Comparison of ENCODE assay signal across 13 cellular contexts in the genomic region with DNA sequence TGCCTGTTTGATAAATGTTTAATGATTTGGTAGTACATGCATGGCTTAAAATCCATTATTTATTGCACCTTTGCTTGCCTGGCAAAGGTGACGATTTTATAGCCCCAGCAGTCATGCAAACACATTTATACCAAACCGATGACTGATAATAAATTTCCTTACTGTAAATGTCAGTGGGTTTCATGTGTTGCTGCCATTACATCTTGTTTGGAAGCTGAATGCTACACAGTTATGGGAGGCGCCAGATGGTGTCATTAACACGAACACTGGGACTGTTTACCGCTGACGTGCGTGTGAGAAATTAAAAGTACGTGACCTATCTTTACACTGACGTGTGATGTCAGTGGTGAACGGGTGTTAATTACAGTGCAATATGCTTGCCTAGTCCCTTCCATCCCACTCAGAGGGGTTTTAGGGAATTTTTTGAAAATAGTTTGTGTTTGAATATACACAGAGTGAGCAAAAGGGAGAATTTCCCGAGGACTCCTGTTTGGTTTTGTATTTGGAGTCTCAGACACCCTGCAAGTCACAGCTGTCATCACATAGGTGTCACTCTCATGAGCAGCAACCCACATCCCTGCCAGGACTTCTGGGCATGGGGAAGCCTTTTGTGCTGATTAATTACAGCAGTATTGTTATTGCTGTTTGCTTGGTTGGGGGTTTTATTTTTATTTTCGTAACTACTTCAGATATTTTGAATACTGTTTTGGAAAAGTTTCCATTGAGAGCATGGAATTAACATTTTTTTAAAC.
DNase-seq lines count a peak whose midpoint lies in the region; ATAC-seq and TF ChIP-seq lines count a peak whose summit lies in the region.
"Had no signal": no experiment of that assay in that cellular context is flagged by ENCODE, and none has a peak within 500 bp of the region (broad histone marks: within the 10 kb centered on the region; RNA-seq: fewer than 3 reads in every experiment).

No MANE protein-coding gene starts in this region.

- H3K27ac Mint-ChIP-seq in chondrocyte (ENCODE audit: unreplicated experiment), result no peak overlapping the region
- H3K27ac Mint-ChIP-seq: naive B cell; T-helper 2 cell treated with Interferon-gamma antibody and Interleukin-4, amounts not matched to agents 5 μg/mL and 100 μg/mL, for 36 hours had no signal

- H3K27me3 ChIP-seq in gastrocnemius medialis (no peaks in the 10 kb centered on the region), sigmoid colon (peaks cover 0 to 10% (median 0%) of the 10 kb centered on the region in 3 donors)

- TF ChIP-seq POLR2A in gastrocnemius medialis (IDR thresholded peaks at IDR 0.05), result peak in 1 of 2 donors; percentile 23
- TF ChIP-seq POLR2A in sigmoid colon (IDR thresholded peaks at IDR 0.05), result no peak

- DNase-seq in NCI-H1092 treated with DMSO at 0.1 percent for 48 hours (lab: John Stamatoyannopoulos, UW) (peak; percentile 91), NCI-H345 (lab: John Stamatoyannopoulos, UW) (peak; percentile 85), cerebellar cortex (ENCODE audit: low spot score) (peak; percentile 51), gastrocnemius medialis (peak; percentile 63 to 71), sigmoid colon (no peak), AML-193 (lab: John Stamatoyannopoulos, UW) (no peak), chondrocyte (ENCODE audit: low spot score) (no peak)
- DNase-seq in central memory CD4-positive, alpha-beta T cell, result no peak
- DNase-seq: activated CD4-positive, alpha-beta T cell treated with anti-CD3 and anti-CD28 coated beads, Interleukin-2, amount 50 U/mL, for 48 hours; activated effector memory CD4-positive, alpha-beta T cell treated with Interleukin-2 at 50 U/mL for 16 hours; naive B cell had no signal

- H3K4me3 Mint-ChIP-seq in chondrocyte (ENCODE audit: unreplicated experiment), result no peak overlapping the region
- H3K4me3 Mint-ChIP-seq: naive B cell; T-helper 2 cell treated with Interferon-gamma antibody and Interleukin-4, amounts not matched to agents 5 μg/mL and 100 μg/mL, for 36 hours had no signal

- H3K4me1 Mint-ChIP-seq in chondrocyte (ENCODE audit: low read depth), result no peaks in the 10 kb centered on the region
- H3K4me1 Mint-ChIP-seq: naive B cell had no signal

- in situ Hi-C loops in gastrocnemius medialis (cut with MboI; ENCODE audit: low sequenced_read_pairs in 4 of 4), result loop anchor here in 1 of 4 donors (10.0 kb wide), 1 partner anchor 131 kb away; no protein-coding TSS in a partner anchor

- H3K4me1 ChIP-seq in gastrocnemius medialis (peaks cover 47 to 48% of the 10 kb centered on the region in 2 donors), sigmoid colon (no peaks in the 10 kb centered on the region)

- H3K9me3 Mint-ChIP-seq in chondrocyte (ENCODE audit: low read depth), result peaks cover 9% of the 10 kb centered on the region
- H3K9me3 Mint-ChIP-seq: T-helper 2 cell treated with Interferon-gamma antibody and Interleukin-4, amounts not matched to agents 5 μg/mL and 100 μg/mL, for 36 hours had no signal

- peaks cover 7% of the 10 kb centered on the region for H3K27me3 Mint-ChIP-seq in chondrocyte (ENCODE audit: low read depth)

- TF ChIP-seq CTCF in gastrocnemius medialis (IDR thresholded peaks at IDR 0.05 in 4 of 5, conservative IDR thresholded peaks at IDR 0.05 in 1 of 5), result no peak
- TF ChIP-seq CTCF in sigmoid colon (IDR thresholded peaks at IDR 0.05), result no peak
- TF ChIP-seq CTCF in chondrocyte (IDR thresholded peaks at IDR 0.05), result no peak

- intact Hi-C loops in gastrocnemius medialis (cut with DNase I; ENCODE audit: low total_unique reads) (loop anchor here (10.0 kb wide), 1 partner anchor 489 kb away; no protein-coding TSS in a partner anchor), sigmoid colon (cut with DNase I) (no loop called here)

- H3K9me3 ChIP-seq in gastrocnemius medialis, result no peaks in the 10 kb centered on the region
- H3K9me3 ChIP-seq in sigmoid colon, result peaks cover 0 to 4% (median 0%) of the 10 kb centered on the region in 4 donors

- TF ChIP-seq EP300 in sigmoid colon (IDR thresholded peaks at IDR 0.05), result no peak

- H3K27ac ChIP-seq in gastrocnemius medialis, result peak overlapping the region; percentile 61 to 84 (median 80)
- H3K27ac ChIP-seq in sigmoid colon, result no peak overlapping the region

- ATAC-seq in gastrocnemius medialis, result peak; percentile 76 to 82
- ATAC-seq: sciatic nerve had no signal

- H3K4me3 ChIP-seq in gastrocnemius medialis, result peak overlapping the region in 2 of 4 donors; percentile 3 to 9
- H3K4me3 ChIP-seq in sigmoid colon, result no peak overlapping the region

- H3K36me3 ChIP-seq in gastrocnemius medialis (no peaks in the 10 kb centered on the region), sigmoid colon (no peaks in the 10 kb centered on the region)

- no peaks in the 10 kb centered on the region for H3K36me3 Mint-ChIP-seq in chondrocyte (ENCODE audit: low read depth)

- WGBS in sigmoid colon, 2 donors, result 57 to 59% methylated on average over 12 of the region's 12 CpGs

Comparison
In these comparisons a context has a peak if more than half of its experiments do, and no peak if none do; other contexts are left out.
1. DNase-seq: peak in NCI-H1092 treated with DMSO at 0.1 percent for 48 hours (single experiment), NCI-H345 (single experiment), cerebellar cortex (single experiment) and gastrocnemius medialis (2 of 2); none in sigmoid colon (single experiment), central memory CD4-positive, alpha-beta T cell (single experiment), AML-193 (0 of 2) and chondrocyte (single experiment).
2. H3K27ac ChIP-seq: peak in gastrocnemius medialis (4 of 4); none in sigmoid colon (0 of 4).